Comparison of ENCODE assay signal across 2 cellular contexts in genomic region chr1:211133393-211133840, GRCh38.
TF ChIP-seq lines count a peak whose summit lies in the region.

No MANE protein-coding gene starts in this region.

TF ChIP-seq in HEK293, 187 proteins besides CTCF, POLR2A, EP300 and RAD21 (continues in another document):
- TF ChIP-seq ZSCAN18 (tag by site-specific recombination; IDR thresholded peaks at IDR 0.05) (no peak), ZNF398 (tag by site-specific recombination; IDR thresholded peaks at IDR 0.05) (no peak), ZNF311 (tag by site-specific recombination; IDR thresholded peaks at IDR 0.05; ENCODE audit: borderline replicate concordance) (no peak), ZNF670 (tag by site-specific recombination; IDR thresholded peaks at IDR 0.05; ENCODE audit: low read depth) (no peak), SP3 (tag by site-specific recombination; IDR thresholded peaks at IDR 0.05) (peak; percentile 51; the same call in 1 of the 2 replicates), ZNF610 (tag by site-specific recombination; IDR thresholded peaks at IDR 0.05; ENCODE audit: borderline replicate concordance) (peak; percentile 15; the same call in 1 of the 2 replicates), ZNF837 (tag by site-specific recombination; IDR thresholded peaks at IDR 0.05) (no peak), ZNF341 (tag by site-specific recombination; IDR thresholded peaks at IDR 0.05; ENCODE audit: low read depth) (peak; percentile 76), ZFP3 (tag by site-specific recombination; IDR thresholded peaks at IDR 0.05; ENCODE audit: low read depth) (no peak), PRDM4 (tag by site-specific recombination; IDR thresholded peaks at IDR 0.05) (no peak), ZNF248 (tag by site-specific recombination; IDR thresholded peaks at IDR 0.05) (no peak), PRDM1 (tag by site-specific recombination; IDR thresholded peaks at IDR 0.05) (peak; percentile 33; the same call in 1 of the 2 replicates), ZNF354C (tag by site-specific recombination; IDR thresholded peaks at IDR 0.05; ENCODE audit: borderline replicate concordance, low read depth) (no peak), PRDM10 (tag by site-specific recombination; IDR thresholded peaks at IDR 0.05) (peak; percentile 73), TCF7L2 (IDR thresholded peaks at IDR 0.05; ENCODE audit: borderline replicate concordance, low read depth, low read length) (no peak), ZSCAN5A (tag by site-specific recombination; IDR thresholded peaks at IDR 0.05) (no peak)

TF ChIP-seq in H1, 55 proteins besides CTCF, POLR2A, EP300 and RAD21:
- TF ChIP-seq BACH1 (IDR thresholded peaks at IDR 0.05; ENCODE audit: low read length) (no peak), SAP30 (IDR thresholded peaks at IDR 0.05; ENCODE audit: insufficient read depth, insufficient replicate concordance, low read length) (no peak), EZH2 (IDR thresholded peaks at IDR 0.05; ENCODE audit: low read depth, low read length, severe bottlenecking) (peak; percentile 61), SP1 (IDR thresholded peaks at IDR 0.05; ENCODE audit: low read depth, low read length) (no peak), BCL11A (IDR thresholded peaks at IDR 0.05; ENCODE audit: low read depth in 2 of 2, low read length in 2 of 2) (no peak), HDAC2 (IDR thresholded peaks at IDR 0.05; ENCODE audit: borderline replicate concordance in 1 of 2, low read depth in 2 of 2, low read length in 2 of 2) (no peak), E2F6 (IDR thresholded peaks at IDR 0.05) (peak; percentile 2; the same call in 1 of the 2 replicates), TBP (IDR thresholded peaks at IDR 0.05; ENCODE audit: low read depth, low read length) (no peak), SUZ12 (IDR thresholded peaks at IDR 0.05; ENCODE audit: low read length) (peak; percentile 29; the same call in 1 of the 2 replicates)
